Comparison of ENCODE assay signal across 8 cellular contexts in the genomic region with DNA sequence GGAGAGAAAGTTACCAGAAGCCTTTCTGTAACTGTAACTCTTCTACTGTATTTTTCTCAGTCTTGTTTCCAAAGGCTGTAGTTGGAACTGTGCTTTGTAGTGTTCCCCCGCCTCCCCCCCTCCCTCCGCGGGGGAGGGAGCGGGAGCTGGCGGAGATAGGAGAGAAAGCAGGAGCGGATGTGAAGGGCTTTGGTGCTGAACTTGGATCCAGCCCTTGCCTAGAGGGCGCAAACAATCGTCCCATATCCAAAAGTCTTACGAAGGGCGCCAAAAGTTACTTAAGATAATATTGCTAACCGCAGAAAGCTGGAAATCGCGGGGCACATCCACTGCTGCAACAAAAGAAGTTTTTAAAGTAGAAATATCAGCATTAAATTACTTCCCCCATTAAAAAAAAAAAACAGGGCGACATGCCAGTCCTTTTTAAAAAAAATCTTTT. TPM values are rescaled to one million over a fixed set of nuclear protein-coding genes. Genes with fewer than 3 reads are reported as not detected.
A peak's percentile ranks its signal among the peaks of the same experiment; 100 is the strongest.
DNase-seq lines count a peak whose midpoint lies in the region; ATAC-seq and TF ChIP-seq lines count a peak whose summit lies in the region.

No MANE protein-coding gene starts in this region.

- no peaks in the 10 kb centered on the region for H3K36me3 ChIP-seq in HUES48 (ENCODE audit: control insufficient read depth, insufficient read depth, low read length)
- no peaks in the 10 kb centered on the region for H3K36me3 ChIP-seq in SJCRH30
- H3K36me3 ChIP-seq in right lobe of liver, result no peaks in the 10 kb centered on the region

- peaks cover 22% of the 10 kb centered on the region for H3K36me3 Mint-ChIP-seq in CD4-positive, alpha-beta T cell (ENCODE audit: low read depth)

- no peaks in the 10 kb centered on the region for H3K9me3 ChIP-seq in CD4-positive, alpha-beta T cell (ENCODE audit: control insufficient read depth, low read length)
- no peaks in the 10 kb centered on the region for H3K9me3 ChIP-seq in HUES48 (ENCODE audit: control insufficient read depth, insufficient read depth, low read length)
- no peaks in the 10 kb centered on the region for H3K9me3 ChIP-seq in SJCRH30 (replicated peaks)
- no peaks in the 10 kb centered on the region for H3K9me3 ChIP-seq in right lobe of liver

- no peaks in the 10 kb centered on the region for H3K27me3 Mint-ChIP-seq in CD4-positive, alpha-beta T cell

- TF ChIP-seq POLR2A in right lobe of liver (IDR thresholded peaks at IDR 0.05), result no peak

- H3K27ac ChIP-seq in CD4-positive, alpha-beta T cell (ENCODE audit: low read depth, low read length), result no peak overlapping the region
- peak overlapping the region; percentile 9 for H3K27ac ChIP-seq in HUES48 (ENCODE audit: low read depth, low read length)
- peak overlapping the region; percentile 61 for H3K27ac ChIP-seq in SJCRH30
- H3K27ac ChIP-seq in right lobe of liver, result peak overlapping the region; percentile 58 to 98 (median 62)

- H3K4me1 ChIP-seq in HUES48 (ENCODE audit: control insufficient read depth, insufficient read depth, low read length), result peaks cover 44% of the 10 kb centered on the region
- peaks cover 13% of the 10 kb centered on the region for H3K4me1 ChIP-seq in SJCRH30
- peaks cover 0 to 34% (median 18%) of the 10 kb centered on the region in 4 donors for H3K4me1 ChIP-seq in right lobe of liver

- peaks cover 59% of the 10 kb centered on the region for H3K4me1 Mint-ChIP-seq in CD4-positive, alpha-beta T cell (ENCODE audit: low read depth)

- H3K4me3 ChIP-seq in HUES48 (ENCODE audit: low read depth, low read length) (peak overlapping the region; percentile 44), SJCRH30 (peak overlapping the region; percentile 92), right lobe of liver (peak overlapping the region in 1 of 3 donors; percentile 2)

- H3K9me3 Mint-ChIP-seq in CD4-positive, alpha-beta T cell, result no peaks in the 10 kb centered on the region

- CTCF ChIA-PET in CD4-positive, alpha-beta T cell (lab: Charles Lee), result interaction anchor here (0.7 to 3.1 kb wide), 3 partner anchors 25 to 36 kb away, joined by 3 to 24 read pairs (median 3); no protein-coding TSS in a partner anchor

- peak overlapping the region; percentile 87 for H3K27ac Mint-ChIP-seq in CD4-positive, alpha-beta T cell

- no peak for TF ChIP-seq CTCF in CD4-positive, alpha-beta T cell (IDR thresholded peaks at IDR 0.05)
- TF ChIP-seq CTCF in right lobe of liver (IDR thresholded peaks at IDR 0.05), result peak in 3 of 4 donors; percentile 22 to 37 (median 34)

- intact Hi-C loops in CD4-positive, alpha-beta T cell (cut with DNase I, micrococcal nuclease), result loop anchor here (2.0 to 10.0 kb wide), 6 partner anchors 29 to 1357 kb away; a partner anchor contains a TSS
- intact Hi-C loops in right lobe of liver (cut with DNase I), result no loop called here

- H3K4me3 Mint-ChIP-seq in CD4-positive, alpha-beta T cell, result peak overlapping the region; percentile 88

- no peak overlapping the region for H3K9ac ChIP-seq in HUES48 (ENCODE audit: low read depth, low read length)

- no peak for DNase-seq in CD4-positive, alpha-beta T cell
- DNase-seq in SJCRH30 (peak; percentile 85 to 92), right lobe of liver (peak; percentile 75 to 84 (median 82)), superior temporal gyrus (ENCODE audit: extremely low spot score) (peak; percentile 88)
- peak; percentile 11 for DNase-seq in effector CD8-positive, alpha-beta T cell (lab: John Stamatoyannopoulos, UW)
- no peak for DNase-seq in central memory CD4-positive, alpha-beta T cell
- DNase-seq in activated CD8-positive, alpha-beta memory T cell treated with anti-CD3 and anti-CD28 coated beads, Interleukin-2, amount 50 U/mL, for 48 hours, result no peak

- H3K27me3 ChIP-seq in CD4-positive, alpha-beta T cell (ENCODE audit: control insufficient read depth, insufficient read depth, low read length), result no peaks in the 10 kb centered on the region
- H3K27me3 ChIP-seq in HUES48 (ENCODE audit: control insufficient read depth, insufficient read depth, low read length) (peaks cover 77% of the 10 kb centered on the region), SJCRH30 (no peaks in the 10 kb centered on the region), right lobe of liver (no peaks in the 10 kb centered on the region)

- POLR2A ChIA-PET in CD4-positive, alpha-beta T cell (lab: Charles Lee), result no interaction called here

- no peak for ATAC-seq in CD4-positive, alpha-beta T cell (ENCODE audit: poor library complexity)
- peak; percentile 40 to 67 (median 50) for ATAC-seq in right lobe of liver

- WGBS in right lobe of liver (ENCODE audit: insufficient coverage, low coverage, low lambda C conversion rate, missing lambda C conversion rate), result 3% methylated on average over 14 of the region's 14 CpGs

RNA-seq across cellular contexts. Expression of a gene that starts 2.4 kb away (rescaled TPM):
- total RNA-seq in CD4-positive, alpha-beta T cell, result 1 to 10 TPM; 4.8 to 5.9 TPM
- 21.1 and 23.9 TPM in 2 replicates for total RNA-seq in SJCRH30 (2014; rRNA removed; shearing (Covaris generic))
- 10 to 100 TPM; 36.7 to 97.2 (median 57.9) TPM for total RNA-seq in right lobe of liver

Comparison
In these comparisons a context has a peak if more than half of its experiments do, and no peak if none do; other contexts are left out.
1. DNase-seq: peak in SJCRH30 (2 of 2), effector CD8-positive, alpha-beta T cell (single experiment), right lobe of liver (3 of 3) and superior temporal gyrus (single experiment); none in CD4-positive, alpha-beta T cell (0 of 10), central memory CD4-positive, alpha-beta T cell (single experiment) and activated CD8-positive, alpha-beta memory T cell treated with anti-CD3 and anti-CD28 coated beads, Interleukin-2, amount 50 U/mL, for 48 hours (single experiment).
2. intact Hi-C loops: an anchor here in CD4-positive, alpha-beta T cell (2.0 to 10.0 kb wide); none called in right lobe of liver.